18 cellular contexts compared by ENCODE assay signal in the genomic region with DNA sequence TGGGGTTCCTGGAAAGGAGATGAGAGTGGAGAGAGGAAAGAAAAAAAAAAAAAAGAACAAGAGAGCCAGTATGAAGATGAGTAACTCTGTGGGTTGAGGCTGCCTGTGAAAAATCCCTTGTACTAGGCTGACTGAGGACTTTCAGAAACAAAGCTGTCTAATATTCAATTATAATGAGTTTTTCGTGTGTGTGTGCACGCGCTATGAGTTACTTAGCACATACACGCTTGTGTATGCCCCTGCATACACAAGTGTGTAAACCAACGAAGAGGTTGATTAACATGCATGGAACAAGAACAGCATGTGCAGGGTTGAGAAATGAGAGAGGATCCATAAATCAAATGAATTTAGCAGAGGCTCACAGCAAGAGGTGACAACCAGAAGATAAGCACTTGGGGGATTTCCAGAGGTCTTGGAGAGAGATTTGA. TPM values are rescaled to one million over a fixed set of nuclear protein-coding genes. Genes with fewer than 3 reads are reported as not detected.
"Had no signal": no experiment of that assay in that cellular context is flagged by ENCODE, and none has a peak within 500 bp of the region (broad histone marks: within the 10 kb centered on the region; RNA-seq: fewer than 3 reads in every experiment).

No MANE protein-coding gene starts in this region.

- H3K27ac Mint-ChIP-seq: activated naive CD8-positive, alpha-beta T cell treated with anti-CD3 and anti-CD28 coated beads, Interleukin-2, amount 10 ng/mL, durations not matched to agents 7 days and 5 days; nephron progenitor cell; T-helper 2 cell treated with Interferon-gamma antibody and Interleukin-4, amounts not matched to agents 5 μg/mL and 100 μg/mL, for 36 hours had no signal

- H3K9me3 Mint-ChIP-seq: activated naive CD8-positive, alpha-beta T cell treated with anti-CD3 and anti-CD28 coated beads, Interleukin-2, amount 10 ng/mL, durations not matched to agents 7 days and 5 days; T-helper 2 cell treated with Interferon-gamma antibody and Interleukin-4, amounts not matched to agents 5 μg/mL and 100 μg/mL, for 36 hours had no signal

- H3K4me3 ChIP-seq: ascending aorta, sigmoid colon, stomach had no signal

- ATAC-seq: left ventricle myocardium superior had no signal

- H3K36me3 ChIP-seq: ascending aorta, sigmoid colon, stomach had no signal

- H3K4me3 Mint-ChIP-seq: activated naive CD8-positive, alpha-beta T cell treated with anti-CD3 and anti-CD28 coated beads, Interleukin-2, amount 10 ng/mL, durations not matched to agents 7 days and 5 days; nephron progenitor cell; T-helper 2 cell treated with Interferon-gamma antibody and Interleukin-4, amounts not matched to agents 5 μg/mL and 100 μg/mL, for 36 hours had no signal

- H3K27ac ChIP-seq: ascending aorta, sigmoid colon, stomach had no signal

- H3K36me3 Mint-ChIP-seq: activated naive CD8-positive, alpha-beta T cell treated with anti-CD3 and anti-CD28 coated beads, Interleukin-2, amount 10 ng/mL, durations not matched to agents 7 days and 5 days had no signal

- H3K9me3 ChIP-seq: ascending aorta, sigmoid colon, stomach had no signal

- DNase-seq: activated CD4-positive, alpha-beta T cell treated with anti-CD3 and anti-CD28 coated beads for 1 hour; activated naive CD8-positive, alpha-beta T cell treated with anti-CD3 and anti-CD28 coated beads, Interleukin-2, amount 10 ng/mL, durations not matched to agents 7 days and 5 days; hippocampal formation; left ventricle myocardium superior; mesenchymal stem cell; nephron progenitor cell; sigmoid colon; stimulated activated CD4-positive, alpha-beta T cell treated with anti-CD3 and anti-CD28 coated beads, Interleukin-2, amount 100 ng/mL, for 48 hours; stomach had no signal

RNA-seq across cellular contexts. Expression of gene RBPJL, which starts 4.8 kb away (rescaled TPM):
- total RNA-seq: activated naive CD8-positive, alpha-beta T cell treated with anti-CD3 and anti-CD28 coated beads, Interleukin-2, amount 10 ng/mL, durations not matched to agents 7 days and 5 days; ascending aorta; bronchial epithelial cell; chondrocyte; dermis microvascular lymphatic vessel endothelial cell; glomerular endothelial cell; kidney epithelial cell; left ventricle myocardium superior; osteoblast; sigmoid colon; urinary bladder had no signal
- polyA plus RNA-seq: urinary bladder had no signal

RNA-seq across cellular contexts. Expression of gene MATN4, which starts 6.3 kb away (rescaled TPM):
- total RNA-seq: glomerular endothelial cell, kidney epithelial cell, left ventricle myocardium superior, sigmoid colon had no signal

RNA-seq across cellular contexts. Expression of gene SLPI, which starts 47.5 kb away (rescaled TPM):
- total RNA-seq: activated naive CD8-positive, alpha-beta T cell treated with anti-CD3 and anti-CD28 coated beads, Interleukin-2, amount 10 ng/mL, durations not matched to agents 7 days and 5 days; glomerular endothelial cell had no signal
